Comparison of ENCODE assay signal across 1 cellular context in genomic region chr12:27779837-27780611, GRCh38.
TF ChIP-seq lines count a peak whose summit lies in the region.

KLHL42 (plus strand) TSS chr12:27780233; CDS start chr12:27780331, 98 bp downstream.
MANSC4 (minus strand) TSS chr12:27780236; CDS start chr12:27771276, 8,960 bp downstream.

TF ChIP-seq in WTC11, 78 proteins besides CTCF, POLR2A, EP300 and RAD21 (continued from another document):
- TF ChIP-seq, protein P1, sequence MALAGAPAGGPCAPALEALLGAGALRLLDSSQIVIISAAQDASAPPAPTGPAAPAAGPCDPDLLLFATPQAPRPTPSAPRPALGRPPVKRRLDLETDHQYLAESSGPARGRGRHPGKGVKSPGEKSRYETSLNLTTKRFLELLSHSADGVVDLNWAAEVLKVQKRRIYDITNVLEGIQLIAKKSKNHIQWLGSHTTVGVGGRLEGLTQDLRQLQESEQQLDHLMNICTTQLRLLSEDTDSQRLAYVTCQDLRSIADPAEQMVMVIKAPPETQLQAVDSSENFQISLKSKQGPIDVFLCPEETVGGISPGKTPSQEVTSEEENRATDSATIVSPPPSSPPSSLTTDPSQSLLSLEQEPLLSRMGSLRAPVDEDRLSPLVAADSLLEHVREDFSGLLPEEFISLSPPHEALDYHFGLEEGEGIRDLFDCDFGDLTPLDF (CRISPR knock-in tag; IDR thresholded peaks at IDR 0.05) = no peak
- TF ChIP-seq CBFB (CRISPR knock-in tag; IDR thresholded peaks at IDR 0.05; ENCODE audit: low read depth) (no peak), GTF2I (CRISPR knock-in tag; conservative IDR thresholded peaks at IDR 0.05) (no peak), JUN (CRISPR knock-in tag; IDR thresholded peaks at IDR 0.05) (peak; percentile 33; the same call in 1 of the 2 replicates), FOXK1 (CRISPR knock-in tag; IDR thresholded peaks at IDR 0.05) (no peak; the same call in 1 of the 2 replicates), USF2 (CRISPR knock-in tag; IDR thresholded peaks at IDR 0.05) (peak; percentile 15; the same call in 1 of the 2 replicates), GABPB1 (CRISPR knock-in tag; IDR thresholded peaks at IDR 0.05) (peak; percentile 38; the same call in 1 of the 2 replicates), RORB (CRISPR knock-in tag; IDR thresholded peaks at IDR 0.05) (no peak), PRRX2 (CRISPR knock-in tag; IDR thresholded peaks at IDR 0.05) (no peak), ZNF671 (CRISPR knock-in tag; IDR thresholded peaks at IDR 0.05) (no peak), ZNF423 (CRISPR knock-in tag; IDR thresholded peaks at IDR 0.05) (peak; percentile 31; the same call in 1 of the 2 replicates), ZNF263 (CRISPR knock-in tag; IDR thresholded peaks at IDR 0.05; ENCODE audit: low read depth) (no peak), RELA (CRISPR knock-in tag; IDR thresholded peaks at IDR 0.05; ENCODE audit: borderline replicate concordance) (no peak), ESRRA (CRISPR knock-in tag; IDR thresholded peaks at IDR 0.05; ENCODE audit: borderline replicate concordance) (no peak), TEAD1 (CRISPR knock-in tag; IDR thresholded peaks at IDR 0.05) (0 out of 2 replicates have a peak, but pooled peaks have one; percentile 16)
- TF ChIP-seq, protein P2, sequence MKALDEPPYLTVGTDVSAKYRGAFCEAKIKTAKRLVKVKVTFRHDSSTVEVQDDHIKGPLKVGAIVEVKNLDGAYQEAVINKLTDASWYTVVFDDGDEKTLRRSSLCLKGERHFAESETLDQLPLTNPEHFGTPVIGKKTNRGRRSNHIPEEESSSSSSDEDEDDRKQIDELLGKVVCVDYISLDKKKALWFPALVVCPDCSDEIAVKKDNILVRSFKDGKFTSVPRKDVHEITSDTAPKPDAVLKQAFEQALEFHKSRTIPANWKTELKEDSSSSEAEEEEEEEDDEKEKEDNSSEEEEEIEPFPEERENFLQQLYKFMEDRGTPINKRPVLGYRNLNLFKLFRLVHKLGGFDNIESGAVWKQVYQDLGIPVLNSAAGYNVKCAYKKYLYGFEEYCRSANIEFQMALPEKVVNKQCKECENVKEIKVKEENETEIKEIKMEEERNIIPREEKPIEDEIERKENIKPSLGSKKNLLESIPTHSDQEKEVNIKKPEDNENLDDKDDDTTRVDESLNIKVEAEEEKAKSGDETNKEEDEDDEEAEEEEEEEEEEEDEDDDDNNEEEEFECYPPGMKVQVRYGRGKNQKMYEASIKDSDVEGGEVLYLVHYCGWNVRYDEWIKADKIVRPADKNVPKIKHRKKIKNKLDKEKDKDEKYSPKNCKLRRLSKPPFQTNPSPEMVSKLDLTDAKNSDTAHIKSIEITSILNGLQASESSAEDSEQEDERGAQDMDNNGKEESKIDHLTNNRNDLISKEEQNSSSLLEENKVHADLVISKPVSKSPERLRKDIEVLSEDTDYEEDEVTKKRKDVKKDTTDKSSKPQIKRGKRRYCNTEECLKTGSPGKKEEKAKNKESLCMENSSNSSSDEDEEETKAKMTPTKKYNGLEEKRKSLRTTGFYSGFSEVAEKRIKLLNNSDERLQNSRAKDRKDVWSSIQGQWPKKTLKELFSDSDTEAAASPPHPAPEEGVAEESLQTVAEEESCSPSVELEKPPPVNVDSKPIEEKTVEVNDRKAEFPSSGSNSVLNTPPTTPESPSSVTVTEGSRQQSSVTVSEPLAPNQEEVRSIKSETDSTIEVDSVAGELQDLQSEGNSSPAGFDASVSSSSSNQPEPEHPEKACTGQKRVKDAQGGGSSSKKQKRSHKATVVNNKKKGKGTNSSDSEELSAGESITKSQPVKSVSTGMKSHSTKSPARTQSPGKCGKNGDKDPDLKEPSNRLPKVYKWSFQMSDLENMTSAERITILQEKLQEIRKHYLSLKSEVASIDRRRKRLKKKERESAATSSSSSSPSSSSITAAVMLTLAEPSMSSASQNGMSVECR (CRISPR knock-in tag; IDR thresholded peaks at IDR 0.05; ENCODE audit: borderline replicate concordance) = peak; percentile 79; the same call in 1 of the 2 replicates
- TF ChIP-seq, protein P3, sequence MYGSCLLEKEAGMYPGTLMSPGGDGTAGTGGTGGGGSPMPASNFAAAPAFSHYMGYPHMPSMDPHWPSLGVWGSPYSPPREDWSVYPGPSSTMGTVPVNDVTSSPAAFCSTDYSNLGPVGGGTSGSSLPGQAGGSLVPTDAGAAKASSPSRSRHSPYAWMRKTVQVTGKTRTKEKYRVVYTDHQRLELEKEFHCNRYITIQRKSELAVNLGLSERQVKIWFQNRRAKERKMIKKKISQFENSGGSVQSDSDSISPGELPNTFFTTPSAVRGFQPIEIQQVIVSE (CRISPR knock-in tag; IDR thresholded peaks at IDR 0.05; ENCODE audit: borderline replicate concordance) = no peak
- TF ChIP-seq, protein P4, sequence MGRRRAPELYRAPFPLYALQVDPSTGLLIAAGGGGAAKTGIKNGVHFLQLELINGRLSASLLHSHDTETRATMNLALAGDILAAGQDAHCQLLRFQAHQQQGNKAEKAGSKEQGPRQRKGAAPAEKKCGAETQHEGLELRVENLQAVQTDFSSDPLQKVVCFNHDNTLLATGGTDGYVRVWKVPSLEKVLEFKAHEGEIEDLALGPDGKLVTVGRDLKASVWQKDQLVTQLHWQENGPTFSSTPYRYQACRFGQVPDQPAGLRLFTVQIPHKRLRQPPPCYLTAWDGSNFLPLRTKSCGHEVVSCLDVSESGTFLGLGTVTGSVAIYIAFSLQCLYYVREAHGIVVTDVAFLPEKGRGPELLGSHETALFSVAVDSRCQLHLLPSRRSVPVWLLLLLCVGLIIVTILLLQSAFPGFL (CRISPR knock-in tag; IDR thresholded peaks at IDR 0.05; ENCODE audit: borderline replicate concordance) = 0 out of 2 replicates have a peak, but pooled peaks have one; percentile 55
- TF ChIP-seq, protein P5, sequence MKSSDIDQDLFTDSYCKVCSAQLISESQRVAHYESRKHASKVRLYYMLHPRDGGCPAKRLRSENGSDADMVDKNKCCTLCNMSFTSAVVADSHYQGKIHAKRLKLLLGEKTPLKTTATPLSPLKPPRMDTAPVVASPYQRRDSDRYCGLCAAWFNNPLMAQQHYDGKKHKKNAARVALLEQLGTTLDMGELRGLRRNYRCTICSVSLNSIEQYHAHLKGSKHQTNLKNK (CRISPR knock-in tag; IDR thresholded peaks at IDR 0.05) = no peak
